10 cellular contexts compared by ENCODE assay signal in genomic region chr7:47937711-47938573, GRCh38. TPM values are rescaled to one million over a fixed set of nuclear protein-coding genes. Genes with fewer than 3 reads are reported as not detected.
DNase-seq lines count a peak whose midpoint lies in the region; ATAC-seq and TF ChIP-seq lines count a peak whose summit lies in the region.
"Had no signal": no experiment of that assay in that cellular context is flagged by ENCODE, and none has a peak within 500 bp of the region (broad histone marks: within the 10 kb centered on the region; RNA-seq: fewer than 3 reads in every experiment).

No MANE protein-coding gene starts in this region.

- H3K9me3 Mint-ChIP-seq in CD14-positive monocyte (no peaks in the 10 kb centered on the region), neural progenitor cell (no peaks in the 10 kb centered on the region)

- H3K27me3 Mint-ChIP-seq in CD14-positive monocyte (ENCODE audit: low read depth in 3 of 3) (peaks cover 0 to 4% (median 1%) of the 10 kb centered on the region in 3 donors), neural progenitor cell (ENCODE audit: insufficient read depth, low read depth) (peaks cover 4% of the 10 kb centered on the region)

- no peaks in the 10 kb centered on the region for H3K36me3 Mint-ChIP-seq in CD14-positive monocyte
- H3K36me3 Mint-ChIP-seq in neural progenitor cell, result no peaks in the 10 kb centered on the region

- peak overlapping the region; percentile 29 for H2AFZ ChIP-seq in SU-DHL-6 (ENCODE audit: low read depth, low read length, severe bottlenecking)
- H2AFZ ChIP-seq in neural progenitor cell (replicated peaks), result no peak overlapping the region
- no peak overlapping the region for H2AFZ ChIP-seq in PC-9

- H3K4me3 ChIP-seq in SU-DHL-6 (ENCODE audit: insufficient read depth, low read length, poor library complexity, severe bottlenecking) (peak overlapping the region; percentile 20), neural progenitor cell (no peak overlapping the region), PC-9 (no peak overlapping the region)

- H3K9me3 ChIP-seq in SU-DHL-6 (ENCODE audit: insufficient read depth, low read length) (no peaks in the 10 kb centered on the region), neural progenitor cell (ENCODE audit: low read depth) (no peaks in the 10 kb centered on the region), PC-9 (ENCODE audit: insufficient read depth, low read depth) (no peaks in the 10 kb centered on the region)

- H3K27ac Mint-ChIP-seq in CD14-positive monocyte (peak overlapping the region in 2 of 7 donors; percentile 63 to 81), neural progenitor cell (no peak overlapping the region)

- in situ Hi-C loops in GM13976 (cut with MboI; ENCODE audit: low sequenced_read_pairs, unreplicated experiment), result no loop called here

- H3K36me3 ChIP-seq in SU-DHL-6 (ENCODE audit: low read length), result no peaks in the 10 kb centered on the region
- H3K36me3 ChIP-seq in neural progenitor cell, result no peaks in the 10 kb centered on the region
- H3K36me3 ChIP-seq in PC-9 (ENCODE audit: low read depth), result no peaks in the 10 kb centered on the region

- H3K4me1 ChIP-seq in neural progenitor cell, result peaks cover 25% of the 10 kb centered on the region
- H3K4me1 ChIP-seq in PC-9 (replicated peaks; ENCODE audit: insufficient read depth), result peaks cover 23% of the 10 kb centered on the region

- H3K9ac ChIP-seq in SU-DHL-6 (ENCODE audit: low read length) (peak overlapping the region; percentile 45), neural progenitor cell (no peak overlapping the region)

- DNase-seq in GM13976 (ENCODE audit: low spot score) (peak; percentile 55), SIG-M5 (lab: John Stamatoyannopoulos, UW) (no peak), CD14-positive monocyte (ENCODE audit: low spot score) (no peak), neural progenitor cell (ENCODE audit: low spot score) (no peak), PC-9 (no peak)
- DNase-seq: mesenchymal stem cell; stimulated activated CD4-positive, alpha-beta T cell treated with anti-CD3 and anti-CD28 coated beads, Interleukin-2, amount 100 ng/mL, for 24 hours had no signal

- ATAC-seq in GM19397 (IDR thresholded peaks at IDR 0.05; ENCODE audit: unreplicated experiment) (peak; percentile 43), HG03039 (IDR thresholded peaks at IDR 0.05; ENCODE audit: unreplicated experiment) (peak; percentile 38)

- H3K9me2 ChIP-seq in SU-DHL-6 (replicated peaks; ENCODE audit: insufficient read depth, low read length) (no peaks in the 10 kb centered on the region), PC-9 (ENCODE audit: insufficient read depth) (no peaks in the 10 kb centered on the region)

- H3F3A ChIP-seq in SU-DHL-6 (ENCODE audit: insufficient read depth) (peaks cover 25% of the 10 kb centered on the region), neural progenitor cell (ENCODE audit: low read depth) (no peaks in the 10 kb centered on the region), PC-9 (ENCODE audit: insufficient read depth, low read depth) (peaks cover 11% of the 10 kb centered on the region; the same call in 1 of the 2 replicates)

- H3K27ac ChIP-seq in SU-DHL-6 (ENCODE audit: low read depth, low read length), result peak overlapping the region; percentile 78
- no peak overlapping the region for H3K27ac ChIP-seq in neural progenitor cell
- no peak overlapping the region for H3K27ac ChIP-seq in PC-9

- H3K4me2 ChIP-seq in SU-DHL-6 (ENCODE audit: low read depth, low read length, poor library complexity, severe bottlenecking) (peak overlapping the region; percentile 54), neural progenitor cell (no peak overlapping the region), PC-9 (no peak overlapping the region)

- intact Hi-C loops in CD14-positive monocyte (cut with micrococcal nuclease) (no loop called here), PC-9 (cut with micrococcal nuclease; ENCODE audit: unreplicated experiment) (loop anchor here (1.0 to 10.0 kb wide), 3 partner anchors 362 to 672 kb away; no protein-coding TSS in a partner anchor)

- H3K27me3 ChIP-seq in SU-DHL-6 (ENCODE audit: low read length) (no peaks in the 10 kb centered on the region), neural progenitor cell (no peaks in the 10 kb centered on the region), PC-9 (ENCODE audit: insufficient read depth, low read depth) (no peaks in the 10 kb centered on the region)

- H3K79me2 ChIP-seq in SU-DHL-6 (ENCODE audit: insufficient read depth, low read length), result no peaks in the 10 kb centered on the region
- H3K79me2 ChIP-seq in neural progenitor cell (ENCODE audit: low read depth), result no peaks in the 10 kb centered on the region
- H3K79me2 ChIP-seq in PC-9 (ENCODE audit: low read depth), result no peaks in the 10 kb centered on the region

- TF ChIP-seq CTCF in GM13976 (IDR thresholded peaks at IDR 0.05; ENCODE audit: borderline replicate concordance, control extremely low read depth, extremely low read depth, insufficient read depth, missing control alignments) (no peak), SU-DHL-6 (IDR thresholded peaks at IDR 0.05; ENCODE audit: insufficient read depth, low read length, poor library complexity, severe bottlenecking) (no peak), CD14-positive monocyte (IDR thresholded peaks at IDR 0.05) (no peak), neural progenitor cell (IDR thresholded peaks at IDR 0.05) (no peak), PC-9 (conservative IDR thresholded peaks at IDR 0.05) (no peak)

- CTCF ChIA-PET in PC-9 (lab: Charles Lee), result interaction anchor here (0.6 to 1.5 kb wide), 3 partner anchors 275 to 672 kb away, joined by 4 to 5 read pairs (median 5); no protein-coding TSS in a partner anchor

- peaks cover 20% of the 10 kb centered on the region for H3K4me1 Mint-ChIP-seq in CD14-positive monocyte
- peaks cover 61% of the 10 kb centered on the region for H3K4me1 Mint-ChIP-seq in neural progenitor cell

- POLR2A ChIA-PET in PC-9 (lab: Charles Lee; ENCODE audit: unreplicated experiment), result interaction anchor here (0.5 kb wide), 2 partner anchors 336 to 453 kb away, joined by 3 to 4 read pairs; no protein-coding TSS in a partner anchor

- BruUV-seq in PC-9 (replicated peaks; lab: Mats Ljungman, UMichigan), result no TSS peak

- H3K4me3 Mint-ChIP-seq in CD14-positive monocyte (no peak overlapping the region), neural progenitor cell (no peak overlapping the region)

- no peaks in the 10 kb centered on the region for H4K20me1 ChIP-seq in SU-DHL-6 (ENCODE audit: low read depth, low read length)
- H4K20me1 ChIP-seq in neural progenitor cell (ENCODE audit: low read depth), result no peaks in the 10 kb centered on the region
- no peaks in the 10 kb centered on the region for H4K20me1 ChIP-seq in PC-9 (ENCODE audit: insufficient read depth)

RNA-seq across cellular contexts. Expression of gene PKD1L1, which starts 10.3 kb away (rescaled TPM):
- not detected for polyA plus RNA-seq in CD14-positive monocyte
- 0.07 and 0.09 TPM in 2 replicates for total RNA-seq in neural progenitor cell (ENCODE audit: low replicate concordance)
- 0.07 and 0.08 TPM in 2 replicates for total RNA-seq in PC-9 (2021)

RNA-seq across cellular contexts. Expression of gene HUS1, which starts 41.5 kb away (rescaled TPM):
- 10 to 100 TPM; 37.7 to 45.9 TPM for polyA plus RNA-seq in CD14-positive monocyte
- total RNA-seq in neural progenitor cell (ENCODE audit: low replicate concordance) (31.2 and 48.7 TPM in 2 replicates), PC-9 (2021) (28.4 and 43.5 TPM in 2 replicates)
